9 cellular contexts compared by ENCODE assay signal in genomic region chr2:44941551-44942234, GRCh38. TPM values are rescaled to one million over a fixed set of nuclear protein-coding genes. Genes with fewer than 3 reads are reported as not detected.
DNase-seq lines count a peak whose midpoint lies in the region; ATAC-seq, FAIRE-seq and TF ChIP-seq lines count a peak whose summit lies in the region.
"Had no signal": no experiment of that assay in that cellular context is flagged by ENCODE, and none has a peak within 500 bp of the region (broad histone marks: within the 10 kb centered on the region; RNA-seq: fewer than 3 reads in every experiment).

Gene SIX3 (plus strand): TSS chr2:44941702. CDS start chr2:44942105, 403 bp downstream.

- peaks cover 62% of the 10 kb centered on the region for H4K20me1 ChIP-seq in neural progenitor cell (ENCODE audit: low read depth)

- peak within 1 kb of the TSS; percentile 66 for H3K27ac Mint-ChIP-seq in neural progenitor cell

- in situ Hi-C loops in SK-MEL-5 (cut with HindIII; ENCODE audit: low pct_unique_long_range_greater_than_20kb, low sequenced_read_pairs): no loop called here

- H3K4me3 Mint-ChIP-seq in neural progenitor cell: peak within 1 kb of the TSS; percentile 88

- peak in 1 of 2 donors; percentile 46 for ATAC-seq in right cardiac atrium
- no peak for ATAC-seq in left ventricle myocardium superior
- peak; percentile 50 for ATAC-seq in HG03039 (IDR thresholded peaks at IDR 0.05; ENCODE audit: unreplicated experiment)

- H3K27me3 Mint-ChIP-seq in neural progenitor cell (ENCODE audit: insufficient read depth, low read depth): peaks cover 78% of the 10 kb centered on the region

- DNase-seq in right cardiac atrium (peak in 1 of 3 donors; percentile 37), left ventricle myocardium superior (no peak), SK-MEL-5 (ENCODE audit: low read depth, low spot score) (peak; percentile 29), dorsolateral prefrontal cortex (peak in 3 of 10 donors; percentile 44 to 47 (median 45)), neural progenitor cell (ENCODE audit: low spot score) (peak; percentile 95), NOMO-1 treated with dmso at 0.1 percent for 144 hours (lab: John Stamatoyannopoulos, UW; ENCODE audit: unreplicated experiment) (no peak), RCC 7860 (ENCODE audit: low spot score) (no peak)

- peaks cover 97% of the 10 kb centered on the region for H3K79me2 ChIP-seq in neural progenitor cell (ENCODE audit: low read depth)

- no peaks in the 10 kb centered on the region for H3K9me3 ChIP-seq in right cardiac atrium (ENCODE audit: control insufficient read depth, low read length)
- no peaks in the 10 kb centered on the region for H3K9me3 ChIP-seq in neural progenitor cell (ENCODE audit: low read depth)

- no peaks in the 10 kb centered on the region for H3K9me3 Mint-ChIP-seq in neural progenitor cell

- H3K4me1 Mint-ChIP-seq in neural progenitor cell: peaks cover 45% of the 10 kb centered on the region

- intact Hi-C loops in right cardiac atrium (cut with DNase I): no loop called here
- intact Hi-C loops in left ventricle myocardium superior (cut with micrococcal nuclease): no loop called here
- intact Hi-C loops in dorsolateral prefrontal cortex (cut with DNase I): no loop called here

- H3K27me3 ChIP-seq in right cardiac atrium (ENCODE audit: control insufficient read depth, insufficient read depth): no peaks in the 10 kb centered on the region
- H3K27me3 ChIP-seq in dorsolateral prefrontal cortex: peaks cover 10 to 96% (median 81%) of the 10 kb centered on the region in 45 donors
- peaks cover 74% of the 10 kb centered on the region for H3K27me3 ChIP-seq in neural progenitor cell

- H3K27ac ChIP-seq in right cardiac atrium (ENCODE audit: low read length) (no peak within 1 kb of the TSS), dorsolateral prefrontal cortex (no peak within 1 kb of the TSS), neural progenitor cell (peak within 1 kb of the TSS; percentile 92)

- H3F3A ChIP-seq in neural progenitor cell (ENCODE audit: low read depth): peaks cover 94% of the 10 kb centered on the region

- no peaks in the 10 kb centered on the region for H3K4me1 ChIP-seq in right cardiac atrium (ENCODE audit: control insufficient read depth, insufficient read depth, low read length)
- H3K4me1 ChIP-seq in neural progenitor cell: peaks cover 48% of the 10 kb centered on the region

- WGBS in right cardiac atrium: 1% methylated on average over 39 of the region's 39 CpGs

- peak within 1 kb of the TSS; percentile 99 for H3K4me2 ChIP-seq in neural progenitor cell

- FAIRE-seq in RCC 7860 (lab: Jason Lieb, UNC): no peak

- no peaks in the 10 kb centered on the region for H3K36me3 Mint-ChIP-seq in neural progenitor cell

- TF ChIP-seq CTCF in dorsolateral prefrontal cortex (IDR thresholded peaks at IDR 0.05 in 54 of 56, conservative IDR thresholded peaks at IDR 0.05 in 2 of 56; ENCODE audit: low read depth in 1 of 56, partially characterized antibody in 56 of 56) (no peak), neural progenitor cell (IDR thresholded peaks at IDR 0.05) (no peak)

- peak within 1 kb of the TSS; percentile 50 for H3K4me3 ChIP-seq in right cardiac atrium (ENCODE audit: low read length)
- peak within 1 kb of the TSS in 58 of 59 donors; percentile 15 to 73 (median 51) for H3K4me3 ChIP-seq in dorsolateral prefrontal cortex
- H3K4me3 ChIP-seq in neural progenitor cell: peak within 1 kb of the TSS; percentile 96

- no peaks in the 10 kb centered on the region for H3K36me3 ChIP-seq in neural progenitor cell

- peak within 1 kb of the TSS; percentile 77 for H3K9ac ChIP-seq in neural progenitor cell

- no peak within 1 kb of the TSS for H2AFZ ChIP-seq in neural progenitor cell (replicated peaks)

RNA-seq across cellular contexts. Expression of gene SIX3, which starts in this region (rescaled TPM):
- total RNA-seq in right cardiac atrium (not detected), left ventricle myocardium superior (not detected), dorsolateral prefrontal cortex (1 to 10 TPM in 6 of 120 experiments, under 1 TPM in 75, not detected in 39; 0.11 to 1.5 (median 0.41) TPM), neural progenitor cell (ENCODE audit: low replicate concordance) (14.5 and 28.8 TPM in 2 replicates)
- polyA plus RNA-seq in right cardiac atrium: not detected
- total RNA-seq in SK-MEL-5 (2014; rRNA removed; shearing (Covaris generic)): not detected in 2 replicates
- not detected in 2 replicates for polyA plus RNA-seq in SK-MEL-5 (2015; cell fraction: cytosol; rRNA removed)
- not detected in 2 replicates for polyA plus RNA-seq in SK-MEL-5 (2015; cell fraction: nucleus; rRNA removed)
- total RNA-seq: glomerular endothelial cell had no signal

Comparison
In these comparisons a context has a peak if more than half of its experiments do, and no peak if none do; other contexts are left out.
1. Peak in DNase-seq in SK-MEL-5; RNA of the gene not detected or under 1 TPM.